9 cellular contexts compared by ENCODE assay signal in the genomic region with DNA sequence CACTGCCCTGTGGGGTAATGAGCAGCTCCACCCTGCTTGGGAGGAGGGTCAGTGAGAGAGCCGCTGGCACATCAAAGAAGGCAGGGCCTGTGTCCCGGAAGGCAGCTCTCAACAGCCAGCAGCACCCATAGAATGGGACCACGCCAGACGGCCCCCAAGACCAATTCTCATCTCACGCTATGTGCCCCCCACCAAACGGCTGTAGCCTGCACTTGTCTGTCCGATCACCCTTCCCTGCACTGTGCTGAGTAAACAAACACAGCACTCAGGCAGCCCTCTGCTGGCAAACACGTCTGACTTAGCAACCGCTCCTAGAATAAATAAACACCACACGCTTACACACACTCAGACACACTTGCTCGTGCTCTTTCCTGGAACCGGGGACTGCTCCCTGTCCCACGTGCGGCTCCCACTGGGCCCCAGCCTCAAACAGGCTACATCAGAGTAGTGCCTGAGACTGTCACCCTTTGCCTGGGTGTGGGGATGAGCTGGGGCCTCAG. TPM values are rescaled to one million over a fixed set of nuclear protein-coding genes. Genes with fewer than 3 reads are reported as not detected.
DNase-seq lines count a peak whose midpoint lies in the region; ATAC-seq and TF ChIP-seq lines count a peak whose summit lies in the region.
"Had no signal": no experiment of that assay in that cellular context is flagged by ENCODE, and none has a peak within 500 bp of the region (broad histone marks: within the 10 kb centered on the region; RNA-seq: fewer than 3 reads in every experiment).

No MANE protein-coding gene starts in this region.

- no peak for ATAC-seq in HG03139 (IDR thresholded peaks at IDR 0.05; ENCODE audit: unreplicated experiment)
- ATAC-seq in GM18907 (IDR thresholded peaks at IDR 0.05; ENCODE audit: unreplicated experiment) = no peak

- CTCF ChIA-PET in GM10248 (lab: Yijun Ruan, JAX) = interaction anchor here (1.5 kb wide), 1 partner anchor 78 kb away, joined by 4 read pairs; no protein-coding TSS in a partner anchor

- peaks cover 20% of the 10 kb centered on the region for H3K4me1 ChIP-seq in colonic mucosa

- H3K9me3 ChIP-seq in colonic mucosa = no peaks in the 10 kb centered on the region
- H3K9me3 ChIP-seq: HAP-1 had no signal

- POLR2A ChIA-PET in GM10248 (lab: Yijun Ruan, JAX) = no interaction called here

- peak; percentile 71 for DNase-seq in DMS 273 treated with DMSO at 0.1 percent for 48 hours (lab: John Stamatoyannopoulos, UW)
- peak; percentile 40 for DNase-seq in NCI-H2171 (lab: John Stamatoyannopoulos, UW)
- DNase-seq in colonic mucosa = peak; percentile 72
- peak; percentile 18 for DNase-seq in midbrain (lab: John Stamatoyannopoulos, UW)
- DNase-seq in SIG-M5 (lab: John Stamatoyannopoulos, UW) = no peak
- DNase-seq in GM10248 (ENCODE audit: extremely low spot score) = no peak

- peak overlapping the region; percentile 12 for H3K27ac ChIP-seq in colonic mucosa

- H3K9ac ChIP-seq in colonic mucosa (ENCODE audit: low read depth in 2 of 2, low read length in 2 of 2) = peak overlapping the region; percentile 28 to 31

- H3K4me3 ChIP-seq in colonic mucosa = no peak overlapping the region
- H3K4me3 ChIP-seq: HAP-1 had no signal

- intact Hi-C loops in colonic mucosa (cut with DNase I) = no loop called here

- no peaks in the 10 kb centered on the region for H3K27me3 ChIP-seq in colonic mucosa

- no peak for TF ChIP-seq CTCF in colonic mucosa (IDR thresholded peaks at IDR 0.05)
- TF ChIP-seq CTCF in GM10248 (IDR thresholded peaks at IDR 0.05; ENCODE audit: control extremely low read depth, extremely low read depth, low read depth, missing control alignments) = no peak

- H3K36me3 ChIP-seq in colonic mucosa = no peaks in the 10 kb centered on the region
- H3K36me3 ChIP-seq: HAP-1 had no signal

RNA-seq across cellular contexts. Expression of gene CDON, which starts 53.2 kb away (rescaled TPM):
- total RNA-seq in colonic mucosa = 10 to 100 TPM in 1 of 2 donors, 1 to 10 TPM in 1; 2.3 to 10.5 TPM

Comparison
In these comparisons a context has a peak if more than half of its experiments do, and no peak if none do; other contexts are left out.
1. DNase-seq: peak in DMS 273 treated with DMSO at 0.1 percent for 48 hours (single experiment), NCI-H2171 (single experiment), colonic mucosa (single experiment) and midbrain (single experiment); none in SIG-M5 (single experiment) and GM10248 (single experiment).